Comparison of ENCODE assay signal across 12 cellular contexts in genomic region chr20:47241345-47241781, GRCh38.
A peak's percentile ranks its signal among the peaks of the same experiment; 100 is the strongest.
DNase-seq lines count a peak whose midpoint lies in the region; ATAC-seq, FAIRE-seq and TF ChIP-seq lines count a peak whose summit lies in the region.
"Had no signal": no experiment of that assay in that cellular context is flagged by ENCODE, and none has a peak within 500 bp of the region (broad histone marks: within the 10 kb centered on the region; RNA-seq: fewer than 3 reads in every experiment).

No MANE protein-coding gene starts in this region.

- TF ChIP-seq POLR2A in heart left ventricle (IDR thresholded peaks at IDR 0.05) (no peak), K562 (conservative IDR thresholded peaks at IDR 0.05) (peak; percentile 31)

- no peaks in the 10 kb centered on the region for H3K9me3 Mint-ChIP-seq in effector memory CD8-positive, alpha-beta T cell
- H3K9me3 Mint-ChIP-seq in activated naive CD4-positive, alpha-beta T cell treated with anti-CD3 and anti-CD28 coated beads, Interleukin-2, amount 50 U/mL, for 72 hours: no peaks in the 10 kb centered on the region

- H3K4me1 Mint-ChIP-seq in effector memory CD8-positive, alpha-beta T cell (ENCODE audit: low read depth in 2 of 2): peaks cover 3 to 4% of the 10 kb centered on the region in 2 donors

- peaks cover 70% of the 10 kb centered on the region for H3K36me3 Mint-ChIP-seq in effector memory CD8-positive, alpha-beta T cell (ENCODE audit: insufficient read depth)
- peaks cover 0 to 21% of the 10 kb centered on the region in 2 donors for H3K36me3 Mint-ChIP-seq in activated naive CD4-positive, alpha-beta T cell treated with anti-CD3 and anti-CD28 coated beads, Interleukin-2, amount 50 U/mL, for 72 hours

- H3K9me3 ChIP-seq in heart left ventricle (no peaks in the 10 kb centered on the region), right atrium auricular region (no peaks in the 10 kb centered on the region), K562 (replicated peaks; ENCODE audit: control insufficient read depth, insufficient read depth, low read depth, low read length) (no peaks in the 10 kb centered on the region), lung (ENCODE audit: control insufficient read depth in 2 of 2, insufficient read depth in 1 of 2, low read length in 1 of 2) (no peaks in the 10 kb centered on the region)

- FAIRE-seq in K562 (lab: Jason Lieb, UNC): no peak
- FAIRE-seq: H1 had no signal

- POLR2A ChIA-PET in K562 (lab: Yijun Ruan, JAX): interaction anchor here (0.5 to 2.0 kb wide), 2 partner anchors 12 to 123 kb away, joined by 3 to 6 read pairs; no protein-coding TSS in a partner anchor

- no peak for TF ChIP-seq EP300 in K562 (IDR thresholded peaks at IDR 0.05; ENCODE audit: low read length)

- TF ChIP-seq RAD21 in K562 (CRISPR knock-in tag; conservative IDR thresholded peaks at IDR 0.05 in 1 of 2, IDR thresholded peaks at IDR 0.05 in 1 of 2): no peak

- H3K27me3 Mint-ChIP-seq in effector memory CD8-positive, alpha-beta T cell: no peaks in the 10 kb centered on the region

- H3K27me3 ChIP-seq in heart left ventricle: no peaks in the 10 kb centered on the region
- H3K27me3 ChIP-seq in right atrium auricular region: no peaks in the 10 kb centered on the region
- H3K27me3 ChIP-seq in K562 (ENCODE audit: control insufficient read depth in 2 of 2, insufficient read depth in 2 of 2, low read length in 2 of 2): no peaks in the 10 kb centered on the region
- H3K27me3 ChIP-seq in lung (ENCODE audit: control insufficient read depth, insufficient read depth): no peaks in the 10 kb centered on the region

- ATAC-seq in heart left ventricle: peak; percentile 28 to 88 (median 70)
- ATAC-seq in K562: no peak
- peak; percentile 34 for ATAC-seq in lung (ENCODE audit: insufficient read depth, low FRiP score)
- no peak for ATAC-seq in effector memory CD8-positive, alpha-beta T cell (replicated peaks)
- no peak for ATAC-seq in activated naive CD4-positive, alpha-beta T cell treated with anti-CD3 and anti-CD28 coated beads, Interleukin-2, amount 50 U/mL, for 72 hours

- CTCF ChIA-PET in K562 (lab: Yijun Ruan, JAX; ENCODE audit: low intra/inter-chr PET ratio): interaction anchor here (0.7 kb wide), 2 partner anchors 19 to 31 kb away, joined by 3 to 6 read pairs; no protein-coding TSS in a partner anchor

- peak overlapping the region in 1 of 2 donors; percentile 44 for H3K27ac Mint-ChIP-seq in effector memory CD8-positive, alpha-beta T cell
- H3K27ac Mint-ChIP-seq in activated naive CD4-positive, alpha-beta T cell treated with anti-CD3 and anti-CD28 coated beads, Interleukin-2, amount 50 U/mL, for 72 hours: no peak overlapping the region

- peaks cover 82% of the 10 kb centered on the region for H3K79me2 ChIP-seq in K562 (ENCODE audit: control insufficient read depth, insufficient read depth, low read length)

- H3K27ac ChIP-seq in heart left ventricle (no peak overlapping the region), right atrium auricular region (no peak overlapping the region), K562 (ENCODE audit: extremely low read depth, low read depth, low read length) (no peak overlapping the region), lung (ENCODE audit: low read depth in 1 of 2, low read length in 1 of 2) (no peak overlapping the region)

- H3K36me3 ChIP-seq in heart left ventricle (peaks cover 0 to 86% (median 54%) of the 10 kb centered on the region in 9 donors), right atrium auricular region (peaks cover 44% of the 10 kb centered on the region), K562 (ENCODE audit: control insufficient read depth, insufficient read depth, low read length) (peaks cover 93% of the 10 kb centered on the region), lung (ENCODE audit: control insufficient read depth in 2 of 2, insufficient read depth in 2 of 2, low read length in 2 of 2) (peaks cover 26 to 34% of the 10 kb centered on the region in 2 donors)

- H3K4me3 ChIP-seq in heart left ventricle: no peak overlapping the region
- H3K4me3 ChIP-seq in right atrium auricular region: no peak overlapping the region
- no peak overlapping the region for H3K4me3 ChIP-seq in K562
- H3K4me3 ChIP-seq in lung: no peak overlapping the region

- no peak overlapping the region for H3K4me3 Mint-ChIP-seq in effector memory CD8-positive, alpha-beta T cell

- peaks cover 13% of the 10 kb centered on the region for H4K20me1 ChIP-seq in K562 (replicated peaks; ENCODE audit: control insufficient read depth, insufficient read depth, low read length)

- H3K4me1 ChIP-seq in heart left ventricle (peaks cover 0 to 8% (median 5%) of the 10 kb centered on the region in 12 donors), right atrium auricular region (no peaks in the 10 kb centered on the region), K562 (replicated peaks in 1 of 2; ENCODE audit: control insufficient read depth in 2 of 2, insufficient read depth in 2 of 2, low read length in 2 of 2) (no peaks in the 10 kb centered on the region), lung (ENCODE audit: control insufficient read depth in 2 of 2, insufficient read depth in 2 of 2, low read length in 2 of 2) (peaks cover 0 to 3% of the 10 kb centered on the region in 2 donors)

- H3K4me2 ChIP-seq in K562 (ENCODE audit: insufficient read depth, low read length): no peak overlapping the region

- intact Hi-C loops in heart left ventricle (cut with DNase I): no loop called here
- intact Hi-C loops in K562 (cut with micrococcal nuclease): no loop called here

- BruUV-seq in K562 (replicated peaks; lab: Mats Ljungman, UMichigan): TSS peak; percentile 26

- no peak overlapping the region for H3K9ac ChIP-seq in K562 (ENCODE audit: insufficient read depth in 1 of 2, low read depth in 2 of 2, low read length in 2 of 2)

- DNase-seq in heart left ventricle: peak in 2 of 5 donors; percentile 31 to 47
- DNase-seq in right atrium auricular region (ENCODE audit: low spot score): no peak
- no peak for DNase-seq in K562 (ENCODE audit: extremely low read depth in 1 of 4, low spot score in 3 of 4)
- no peak for DNase-seq in lung (ENCODE audit: low spot score)
- DNase-seq in NCI-H1105 (lab: John Stamatoyannopoulos, UW): no peak
- no peak for DNase-seq in OCI-M1 (lab: John Stamatoyannopoulos, UW)
- no peak for DNase-seq in effector memory CD8-positive, alpha-beta T cell
- DNase-seq in activated naive CD4-positive, alpha-beta T cell treated with anti-CD3 and anti-CD28 coated beads, Interleukin-2, amount 50 U/mL, for 72 hours (ENCODE audit: low spot score in 2 of 2): no peak
- DNase-seq: activated CD4-positive, alpha-beta T cell treated with anti-CD3 and anti-CD28 coated beads, Interleukin-2, amount 50 U/mL, for 4 hours; activated naive CD4-positive, alpha-beta T cell treated with anti-CD3 and anti-CD28 coated beads, Interleukin-2, amount 50 U/mL, for 16 hours; GF-D8 had no signal

- in situ Hi-C loops in K562 (cut with MboI): no loop called here

- TF ChIP-seq CTCF in heart left ventricle (IDR thresholded peaks at IDR 0.05) (no peak), right atrium auricular region (IDR thresholded peaks at IDR 0.05) (no peak), K562 (IDR thresholded peaks at IDR 0.05 in 2 of 3, conservative IDR thresholded peaks at IDR 0.05 in 1 of 3; ENCODE audit: insufficient read depth in 2 of 3, low read depth in 1 of 3, low read length in 3 of 3) (no peak), lung (IDR thresholded peaks at IDR 0.05; ENCODE audit: control extremely low read depth, extremely low read depth) (no peak)

- H2AFZ ChIP-seq in K562 (ENCODE audit: low read depth, low read length): no peak overlapping the region

- WGBS in heart left ventricle, 4 donors: 76 to 86% (median 83%) methylated on average over 8 of the region's 8 CpGs
- WGBS in K562 (ENCODE audit: insufficient coverage, low coverage, missing lambda C conversion rate): 86% methylated on average over 8 of the region's 8 CpGs
- 85 to 95% methylated on average over 8 of the region's 8 CpGs for WGBS in lung, 2 donors

- no peaks in the 10 kb centered on the region for H3K9me1 ChIP-seq in K562 (ENCODE audit: control insufficient read depth, insufficient read depth, low read length)

TF ChIP-seq in K562, 482 proteins besides CTCF, POLR2A, EP300 and RAD21 (continues in another document):
- TF ChIP-seq SP2 (IDR thresholded peaks at IDR 0.05; ENCODE audit: extremely low read depth, low read depth, low read length, poor library complexity, severe bottlenecking) (no peak), YBX1 (IDR thresholded peaks at IDR 0.05) (no peak), POLR2B (IDR thresholded peaks at IDR 0.05; ENCODE audit: low read depth, partially characterized antibody) (peak; percentile 29), SIRT6 (IDR thresholded peaks at IDR 0.05; ENCODE audit: low read depth, low read length) (no peak), SAP30 (IDR thresholded peaks at IDR 0.05; ENCODE audit: borderline replicate concordance, insufficient read depth, low read depth, low read length, poor library complexity, severe bottlenecking) (no peak), SUPT5H (IDR thresholded peaks at IDR 0.05) (peak; percentile 38; the same call in 1 of the 2 replicates), PCBP1 (IDR thresholded peaks at IDR 0.05; ENCODE audit: low read depth, low read length, poor library complexity, severe bottlenecking) (no peak), BRD4 (IDR thresholded peaks at IDR 0.05) (no peak), NCOA1 (IDR thresholded peaks at IDR 0.05; ENCODE audit: low read depth) (no peak), ARID1B (IDR thresholded peaks at IDR 0.05) (no peak), ZNF77 (CRISPR knock-in tag; IDR thresholded peaks at IDR 0.05) (no peak)

Comparison
In these comparisons a context has a peak if more than half of its experiments do, and no peak if none do; other contexts are left out.
1. ATAC-seq: peak in heart left ventricle (4 of 4) and lung (single experiment); none in K562 (single experiment), effector memory CD8-positive, alpha-beta T cell (single experiment) and activated naive CD4-positive, alpha-beta T cell treated with anti-CD3 and anti-CD28 coated beads, Interleukin-2, amount 50 U/mL, for 72 hours (0 of 2).